In genomic region chrX:76657499-76657898, GRCh38 we compare ENCODE assay signal across 28 cellular contexts.
"Had no signal": no experiment of that assay in that cellular context is flagged by ENCODE, and none has a peak within 500 bp of the region (broad histone marks: within the 10 kb centered on the region; RNA-seq: fewer than 3 reads in every experiment).

No MANE protein-coding gene starts in this region.

- H3K4me3 Mint-ChIP-seq: activated B cell treated with CpG ODN at 0.5 μM for 24 hours; activated CD4-positive, alpha-beta memory T cell treated with anti-CD3 and anti-CD28 coated beads for 36 hours; activated CD8-positive, alpha-beta memory T cell treated with anti-CD3 and anti-CD28 coated beads, Interleukin-2, amount 10 ng/mL, durations not matched to agents 7 days and 5 days; dendritic cell treated with granulocyte-macrophage colony-stimulating factor and Interleukin-4, amounts not matched to agents 40 ng/mL and 50 ng/mL, for 4 days; natural killer cell had no signal

- H3K4me3 ChIP-seq: heart left ventricle, pancreas, psoas muscle, right atrium auricular region, spleen, thoracic aorta, upper lobe of left lung had no signal

- H3K27me3 ChIP-seq: brain microvascular endothelial cell, heart left ventricle, neutrophil, pancreas, right atrium auricular region, spleen, upper lobe of left lung had no signal

- H3K27ac Mint-ChIP-seq: activated B cell treated with CpG ODN at 0.5 μM for 24 hours; activated CD4-positive, alpha-beta memory T cell treated with anti-CD3 and anti-CD28 coated beads for 36 hours; activated CD8-positive, alpha-beta memory T cell treated with anti-CD3 and anti-CD28 coated beads, Interleukin-2, amount 10 ng/mL, durations not matched to agents 7 days and 5 days; activated naive CD4-positive, alpha-beta T cell treated with anti-CD3 and anti-CD28 coated beads, Interleukin-2, amount 50 U/mL, for 72 hours; dendritic cell treated with granulocyte-macrophage colony-stimulating factor and Interleukin-4, amounts not matched to agents 40 ng/mL and 50 ng/mL, for 4 days; natural killer cell had no signal

- FAIRE-seq: endometrium, pancreas had no signal

- H3K4me1 Mint-ChIP-seq: activated B cell treated with CpG ODN at 0.5 μM for 24 hours; activated CD8-positive, alpha-beta memory T cell treated with anti-CD3 and anti-CD28 coated beads, Interleukin-2, amount 10 ng/mL, durations not matched to agents 7 days and 5 days; natural killer cell had no signal

- DNase-seq: activated B cell treated with CpG ODN at 0.5 μM for 24 hours; activated CD4-positive, alpha-beta memory T cell treated with anti-CD3 and anti-CD28 coated beads for 36 hours; activated CD4-positive, alpha-beta T cell treated with anti-CD3 and anti-CD28 coated beads for 4 hours; activated CD8-positive, alpha-beta memory T cell treated with anti-CD3 and anti-CD28 coated beads, Interleukin-2, amount 10 ng/mL, durations not matched to agents 7 days and 5 days; activated gamma-delta T cell; activated T-cell treated with anti-CD3 and anti-CD28 coated beads for 4 hours; aorta; brain microvascular endothelial cell; caudate nucleus; effector CD4-positive, alpha-beta T cell; heart left ventricle; islet precursor cell; left cardiac atrium; midbrain; natural killer cell; pancreas; psoas muscle; spleen; stimulated activated CD4-positive, alpha-beta T cell treated with anti-CD3 and anti-CD28 coated beads, Interleukin-4, amount 100 ng/mL, for 1 hour; stimulated activated naive CD4-positive, alpha-beta T cell treated with Interleukin-2 at 50 U/mL for 16 hours; T1000; upper lobe of left lung had no signal

- H3K9me3 Mint-ChIP-seq: activated B cell treated with CpG ODN at 0.5 μM for 24 hours; activated naive CD4-positive, alpha-beta T cell treated with anti-CD3 and anti-CD28 coated beads, Interleukin-2, amount 50 U/mL, for 72 hours had no signal

- H3K9me3 ChIP-seq: neutrophil, pancreas, psoas muscle, thoracic aorta had no signal

- H3K27ac ChIP-seq: brain microvascular endothelial cell, heart left ventricle, neutrophil, pancreas, psoas muscle, right atrium auricular region, spleen, thoracic aorta, upper lobe of left lung had no signal

- ATAC-seq: activated CD8-positive, alpha-beta memory T cell treated with anti-CD3 and anti-CD28 coated beads, Interleukin-2, amount 10 ng/mL, durations not matched to agents 7 days and 5 days; heart left ventricle; left cardiac atrium; natural killer cell; pancreas; psoas muscle had no signal

- H3K36me3 Mint-ChIP-seq: activated CD4-positive, alpha-beta memory T cell treated with anti-CD3 and anti-CD28 coated beads for 36 hours; activated CD8-positive, alpha-beta memory T cell treated with anti-CD3 and anti-CD28 coated beads, Interleukin-2, amount 10 ng/mL, durations not matched to agents 7 days and 5 days; activated naive CD4-positive, alpha-beta T cell treated with anti-CD3 and anti-CD28 coated beads, Interleukin-2, amount 50 U/mL, for 72 hours; natural killer cell had no signal

- H3K27me3 Mint-ChIP-seq: activated B cell treated with CpG ODN at 0.5 μM for 24 hours; activated CD4-positive, alpha-beta memory T cell treated with anti-CD3 and anti-CD28 coated beads for 36 hours; activated CD8-positive, alpha-beta memory T cell treated with anti-CD3 and anti-CD28 coated beads, Interleukin-2, amount 10 ng/mL, durations not matched to agents 7 days and 5 days; dendritic cell treated with granulocyte-macrophage colony-stimulating factor and Interleukin-4, amounts not matched to agents 40 ng/mL and 50 ng/mL, for 4 days had no signal

- H3K36me3 ChIP-seq: brain microvascular endothelial cell, heart left ventricle, neutrophil, pancreas, right atrium auricular region, spleen, thoracic aorta, upper lobe of left lung had no signal

- H3K4me1 ChIP-seq: heart left ventricle, pancreas, psoas muscle, right atrium auricular region, spleen, upper lobe of left lung had no signal
